21 cellular contexts compared by ENCODE assay signal in the genomic region with DNA sequence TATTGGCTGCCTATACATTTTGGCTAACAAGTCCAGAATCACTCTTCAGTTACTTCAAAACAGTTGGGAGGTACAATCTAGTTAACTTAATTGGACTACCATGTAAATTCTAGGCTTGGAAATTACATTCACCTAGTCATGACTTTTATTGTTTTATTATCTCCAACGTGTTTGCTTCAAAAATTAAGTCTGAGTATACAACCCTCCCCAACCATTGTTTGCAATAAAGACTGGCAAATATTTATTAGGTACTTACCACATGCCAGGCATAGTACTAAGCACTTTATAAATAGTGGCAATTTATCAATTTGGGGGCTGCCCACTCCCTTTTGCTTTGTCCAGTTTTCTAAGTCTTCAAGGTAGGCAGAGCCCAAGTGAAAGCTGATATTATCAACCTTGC.
"Had no signal": no experiment of that assay in that cellular context is flagged by ENCODE, and none has a peak within 500 bp of the region (broad histone marks: within the 10 kb centered on the region; RNA-seq: fewer than 3 reads in every experiment).

No MANE protein-coding gene starts in this region.

- H3K9me3 ChIP-seq: esophagus squamous epithelium, neutrophil, pancreas, prostate gland, right atrium auricular region, sigmoid colon, spleen, testis, tibial artery had no signal

- H3K4me3 ChIP-seq: esophagus squamous epithelium, lung, pancreas, prostate gland, right atrium auricular region, sigmoid colon, spleen, testis, tibial artery had no signal

- DNase-seq: cortex of kidney; effector memory CD8-positive, alpha-beta T cell; erythroblast; esophagus squamous epithelium; foreskin melanocyte; naive B cell; pancreas; sigmoid colon; spleen; stimulated activated CD4-positive, alpha-beta T cell treated with anti-CD3 and anti-CD28 coated beads, Interleukin-4, amount 100 ng/mL, for 4 hours; stimulated activated naive CD8-positive, alpha-beta T cell treated with anti-CD3 and anti-CD28 coated beads, Interleukin-15, Interleukin-2, amounts not matched to agents 100 U/mL and 50 U/mL, for 24 hours; substantia nigra; testis; tibial artery had no signal

- H3K36me3 ChIP-seq: neutrophil, pancreas, prostate gland, right atrium auricular region had no signal

- H3K4me1 ChIP-seq: esophagus squamous epithelium, pancreas, prostate gland, right atrium auricular region, sigmoid colon, spleen, testis, tibial artery had no signal

- ATAC-seq: effector memory CD8-positive, alpha-beta T cell; left lobe of liver; natural killer cell treated with Interleukin-12 subunit alpha and Interleukin-12 subunit beta and Interleukin-15 and Interleukin-18, amount 100 ng/mL, for 72 hours; pancreas; stimulated activated memory B cell treated with anti-CD40 and anti-IgM and Interleukin-4, amounts not matched to agents 10 μg/mL and 1 μg/mL and 100 μg/mL, for 72 hours; stimulated activated naive CD8-positive, alpha-beta T cell treated with anti-CD3 and anti-CD28 coated beads, Interleukin-15, Interleukin-2, amounts not matched to agents 100 U/mL and 50 U/mL, for 24 hours had no signal
